Comparison of ENCODE assay signal across 1 cellular context in genomic region chr1:2571348-2571747, GRCh38.
A peak's percentile ranks its signal among the peaks of the same experiment; 100 is the strongest.
TF ChIP-seq lines count a peak whose summit lies in the region.

No MANE protein-coding gene starts in this region.

TF ChIP-seq in HepG2, 621 proteins besides CTCF, POLR2A, EP300 and RAD21 (continued from another document and continues in another):
- TF ChIP-seq ZNF770 (CRISPR knock-in tag; IDR thresholded peaks at IDR 0.05): peak; percentile 99
- no peak for TF ChIP-seq HES4 (CRISPR knock-in tag; IDR thresholded peaks at IDR 0.05; ENCODE audit: borderline replicate concordance)
- no peak for TF ChIP-seq PRMT3 (CRISPR knock-in tag; IDR thresholded peaks at IDR 0.05; ENCODE audit: borderline replicate concordance, low read depth)
- peak; percentile 88 for TF ChIP-seq NR2F2 (IDR thresholded peaks at IDR 0.05; ENCODE audit: borderline replicate concordance, low read depth)
- TF ChIP-seq ZNF616 (CRISPR knock-in tag; IDR thresholded peaks at IDR 0.05; ENCODE audit: low read depth): no peak
- peak; percentile 14; the same call in 1 of the 2 replicates for TF ChIP-seq TFE3 (CRISPR knock-in tag; IDR thresholded peaks at IDR 0.05)
- no peak for TF ChIP-seq ZNF224 (CRISPR knock-in tag; IDR thresholded peaks at IDR 0.05)
- no peak for TF ChIP-seq REPIN1 (CRISPR knock-in tag; IDR thresholded peaks at IDR 0.05; ENCODE audit: borderline replicate concordance, low read depth)
- no peak for TF ChIP-seq IKZF5 (CRISPR knock-in tag; IDR thresholded peaks at IDR 0.05)
- no peak for TF ChIP-seq NKX3-1 (CRISPR knock-in tag; IDR thresholded peaks at IDR 0.05)
- peak; percentile 43; the same call in 1 of the 2 replicates for TF ChIP-seq ARID4A (CRISPR knock-in tag; IDR thresholded peaks at IDR 0.05; ENCODE audit: borderline replicate concordance)
- TF ChIP-seq AFF4 (CRISPR knock-in tag; IDR thresholded peaks at IDR 0.05): no peak
- TF ChIP-seq ZNF607 (CRISPR knock-in tag; IDR thresholded peaks at IDR 0.05; ENCODE audit: borderline replicate concordance): 0 out of 2 replicates have a peak, but pooled peaks have one; percentile 47
- TF ChIP-seq PITX1 (CRISPR knock-in tag; IDR thresholded peaks at IDR 0.05): peak; percentile 66; the same call in 1 of the 2 replicates
- TF ChIP-seq KDM5A (IDR thresholded peaks at IDR 0.05; ENCODE audit: borderline replicate concordance, low read length): no peak
- TF ChIP-seq ZNF546 (CRISPR knock-in tag; conservative IDR thresholded peaks at IDR 0.05): no peak
- TF ChIP-seq ZNF160 (CRISPR knock-in tag; IDR thresholded peaks at IDR 0.05): 0 out of 2 replicates have a peak, but pooled peaks have one; percentile 21
- no peak for TF ChIP-seq RBFOX2 (IDR thresholded peaks at IDR 0.05; ENCODE audit: low read depth, low read length)
- TF ChIP-seq RFXAP (CRISPR knock-in tag; IDR thresholded peaks at IDR 0.05; ENCODE audit: borderline replicate concordance): no peak
- no peak for TF ChIP-seq UBTF (CRISPR knock-in tag; IDR thresholded peaks at IDR 0.05)
- 0 out of 2 replicates have a peak, but pooled peaks have one; percentile 29 for TF ChIP-seq FOXA3 (CRISPR knock-in tag; IDR thresholded peaks at IDR 0.05)
- TF ChIP-seq ZNF280B (CRISPR knock-in tag; IDR thresholded peaks at IDR 0.05; ENCODE audit: borderline replicate concordance): no peak
- TF ChIP-seq KLF13 (CRISPR knock-in tag; IDR thresholded peaks at IDR 0.05): no peak
- no peak for TF ChIP-seq CHD4 (IDR thresholded peaks at IDR 0.05; ENCODE audit: borderline replicate concordance, low read length)
- TF ChIP-seq HOXA3 (CRISPR knock-in tag; IDR thresholded peaks at IDR 0.05): peak; percentile 12; the same call in 1 of the 2 replicates
- TF ChIP-seq MLXIP (CRISPR knock-in tag; IDR thresholded peaks at IDR 0.05; ENCODE audit: borderline replicate concordance): no peak
- TF ChIP-seq FOSL2 (CRISPR knock-in tag; IDR thresholded peaks at IDR 0.05): no peak
- TF ChIP-seq NCOA5 (CRISPR knock-in tag; IDR thresholded peaks at IDR 0.05): no peak
- TF ChIP-seq ZFP62 (CRISPR knock-in tag; IDR thresholded peaks at IDR 0.05): no peak
- no peak for TF ChIP-seq FOXM1 (CRISPR knock-in tag; IDR thresholded peaks at IDR 0.05)
- TF ChIP-seq MAX (IDR thresholded peaks at IDR 0.05): no peak
- peak; percentile 37; the same call in 1 of the 2 replicates for TF ChIP-seq ZNF605 (CRISPR knock-in tag; IDR thresholded peaks at IDR 0.05)
- TF ChIP-seq ATAD3A (CRISPR knock-in tag; IDR thresholded peaks at IDR 0.05): no peak
- TF ChIP-seq ZNF879 (CRISPR knock-in tag; IDR thresholded peaks at IDR 0.05): no peak
- TF ChIP-seq ZNF724P (CRISPR knock-in tag; IDR thresholded peaks at IDR 0.05; ENCODE audit: borderline replicate concordance): no peak
- TF ChIP-seq ADNP (CRISPR knock-in tag; IDR thresholded peaks at IDR 0.05): peak; percentile 14; the same call in 1 of the 2 replicates
- no peak for TF ChIP-seq CHCHD3 (CRISPR knock-in tag; IDR thresholded peaks at IDR 0.05)
- TF ChIP-seq KLF16 (CRISPR knock-in tag; IDR thresholded peaks at IDR 0.05): no peak
- no peak for TF ChIP-seq ZNF335 (CRISPR knock-in tag; IDR thresholded peaks at IDR 0.05)
- no peak for TF ChIP-seq IKZF4 (CRISPR knock-in tag; IDR thresholded peaks at IDR 0.05; ENCODE audit: borderline replicate concordance, low read depth, not compliant biosample characterization)
